ENCODE assay signal across 17 cellular contexts in genomic region chr3:189966843-189967242, GRCh38.
DNase-seq lines count a peak whose midpoint lies in the region; ATAC-seq, FAIRE-seq and TF ChIP-seq lines count a peak whose summit lies in the region.
"Had no signal": no experiment of that assay in that cellular context is flagged by ENCODE, and none has a peak within 500 bp of the region (broad histone marks: within the 10 kb centered on the region; RNA-seq: fewer than 3 reads in every experiment).

No MANE protein-coding gene starts in this region.

- intact Hi-C loops in CD14-positive monocyte (cut with micrococcal nuclease), result loop anchor here (5.0 to 10.0 kb wide), 3 partner anchors 228 to 358 kb away; partner anchors contain the start of gene CLDN1 (in 2 of the 2)

- no peaks in the 10 kb centered on the region for H3K9me3 ChIP-seq in suprapubic skin
- H3K9me3 ChIP-seq: A549, esophagus squamous epithelium, left lung, thyroid gland had no signal

- H3K27me3 Mint-ChIP-seq in CD14-positive monocyte (ENCODE audit: low read depth in 3 of 3), result peaks cover 0 to 3% (median 2%) of the 10 kb centered on the region in 3 donors

- peak; percentile 56 for FAIRE-seq in GM18507 (lab: Jason Lieb, UNC)

- H3K4me1 ChIP-seq in suprapubic skin, result no peaks in the 10 kb centered on the region
- H3K4me1 ChIP-seq: thyroid gland had no signal

- no peaks in the 10 kb centered on the region for H3K9me3 Mint-ChIP-seq in CD14-positive monocyte
- H3K9me3 Mint-ChIP-seq: central memory CD8-positive, alpha-beta T cell had no signal

- DNase-seq in GM18507 (ENCODE audit: extremely low spot score, insufficient read length, low read depth), result no peak
- no peak for DNase-seq in NCI-H1694 treated with DMSO at 0.1 percent for 48 hours (lab: John Stamatoyannopoulos, UW)
- no peak for DNase-seq in suprapubic skin (ENCODE audit: low spot score in 2 of 2)
- no peak for DNase-seq in CD14-positive monocyte (ENCODE audit: low spot score)
- no peak for DNase-seq in cerebellum (ENCODE audit: low spot score)
- DNase-seq: activated naive CD4-positive, alpha-beta T cell; DMS 273 treated with DMSO at 0.1 percent for 48 hours; effector memory CD4-positive, alpha-beta T cell; esophagus squamous epithelium; left lung; thyroid gland had no signal

- H3K4me3 Mint-ChIP-seq in CD14-positive monocyte, result no peak overlapping the region
- H3K4me3 Mint-ChIP-seq: central memory CD8-positive, alpha-beta T cell had no signal

- WGBS in suprapubic skin, result 65% methylated on average over 5 of the region's 5 CpGs

- ATAC-seq in GM21390 (IDR thresholded peaks at IDR 0.05; ENCODE audit: unreplicated experiment) (peak; percentile 83), HG02852 (IDR thresholded peaks at IDR 0.05; ENCODE audit: unreplicated experiment) (peak; percentile 54), HG03520 (IDR thresholded peaks at IDR 0.05; ENCODE audit: unreplicated experiment) (peak; percentile 70)

- H3K36me3 ChIP-seq in suprapubic skin, result peaks cover 8% of the 10 kb centered on the region
- H3K36me3 ChIP-seq: left lung, thyroid gland had no signal

- no peak for TF ChIP-seq CTCF in suprapubic skin (IDR thresholded peaks at IDR 0.05)
- TF ChIP-seq CTCF in CD14-positive monocyte (IDR thresholded peaks at IDR 0.05), result no peak

- TF ChIP-seq EP300 in suprapubic skin (IDR thresholded peaks at IDR 0.05), result no peak

- no peaks in the 10 kb centered on the region for H3K27me3 ChIP-seq in suprapubic skin
- H3K27me3 ChIP-seq: esophagus squamous epithelium, left lung, thyroid gland had no signal

- no peak overlapping the region for H3K27ac ChIP-seq in suprapubic skin
- H3K27ac ChIP-seq: esophagus squamous epithelium, KMS-11, left lung, thyroid gland had no signal

- no peaks in the 10 kb centered on the region for H3K36me3 Mint-ChIP-seq in CD14-positive monocyte

- H3K4me3 ChIP-seq in suprapubic skin, result no peak overlapping the region
- H3K4me3 ChIP-seq: A549, esophagus squamous epithelium, left lung, thyroid gland had no signal

- H3K4me1 Mint-ChIP-seq in CD14-positive monocyte, result no peaks in the 10 kb centered on the region
- H3K4me1 Mint-ChIP-seq: central memory CD8-positive, alpha-beta T cell had no signal

- H3K27ac Mint-ChIP-seq in CD14-positive monocyte, result no peak overlapping the region

- no peak for TF ChIP-seq POLR2A in suprapubic skin (IDR thresholded peaks at IDR 0.05)
